Comparison of ENCODE assay signal across 26 cellular contexts in the genomic region with DNA sequence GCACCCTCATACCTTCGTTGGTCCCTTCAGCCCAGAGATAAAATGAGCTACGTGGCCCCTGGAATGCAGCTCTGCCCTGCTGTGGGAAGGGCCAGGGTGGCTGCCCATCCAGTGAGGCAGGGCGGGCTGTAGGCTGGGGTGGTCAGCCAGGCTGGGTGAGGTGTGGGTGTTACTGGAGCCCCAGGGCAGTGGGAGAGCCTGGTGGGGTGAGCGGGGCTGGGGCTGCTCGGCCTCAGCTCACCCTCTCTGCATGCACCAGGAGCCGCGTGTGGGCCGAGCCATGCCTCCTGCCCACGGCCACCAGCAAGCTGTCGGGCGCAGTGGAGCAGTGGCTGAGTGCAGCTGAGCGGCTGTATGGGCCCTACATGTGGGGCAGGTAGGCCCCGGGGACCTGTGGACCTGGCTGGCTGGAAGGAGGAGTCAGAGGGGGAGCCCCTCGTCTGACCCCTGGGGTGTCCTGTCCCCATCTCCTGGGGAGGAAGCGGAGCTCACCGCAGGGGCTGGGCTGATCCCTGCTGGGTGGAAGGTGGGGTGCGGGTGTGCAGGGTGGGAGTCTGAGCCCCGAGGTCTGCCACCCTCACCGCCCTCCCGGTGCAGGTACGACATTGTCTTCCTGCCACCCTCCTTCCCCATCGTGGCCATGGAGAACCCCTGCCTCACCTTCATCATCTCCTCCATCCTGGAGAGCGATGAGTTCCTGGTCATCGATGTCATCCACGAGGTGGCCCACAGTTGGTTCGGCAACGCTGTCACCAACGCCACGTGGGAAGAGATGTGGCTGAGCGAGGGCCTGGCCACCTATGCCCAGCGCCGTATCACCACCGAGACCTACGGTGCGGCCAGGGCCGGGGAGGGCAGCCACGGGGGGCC. TPM values are rescaled to one million over a fixed set of nuclear protein-coding genes. Genes with fewer than 3 reads are reported as not detected.
A peak's percentile ranks its signal among the peaks of the same experiment; 100 is the strongest.
DNase-seq lines count a peak whose midpoint lies in the region; ATAC-seq, FAIRE-seq and TF ChIP-seq lines count a peak whose summit lies in the region.
"Had no signal": no experiment of that assay in that cellular context is flagged by ENCODE, and none has a peak within 500 bp of the region (broad histone marks: within the 10 kb centered on the region; RNA-seq: fewer than 3 reads in every experiment).

No MANE protein-coding gene starts in this region.

- H3K79me2 ChIP-seq in SK-N-SH (ENCODE audit: insufficient read depth), result peaks cover 17% of the 10 kb centered on the region; the same call in 1 of the 2 replicates

- WGBS in SK-N-SH (ENCODE audit: low lambda C conversion rate), result 95% methylated on average over 8 of the region's 37 CpGs
- WGBS in spleen, 5 donors, result 90 to 94% (median 91%) methylated on average over 29 to 37 of the region's 37 CpGs

- POLR2A ChIA-PET in SK-N-SH (lab: Yijun Ruan, JAX), result interaction anchor here (1.4 kb wide), 1 partner anchor 13 kb away, joined by 4 read pairs; no protein-coding TSS in a partner anchor
- POLR2A ChIA-PET in HEK293T (lab: Yijun Ruan, JAX), result interaction anchor here (0.6 to 1.3 kb wide), 2 partner anchors 13 kb away, joined by 3 read pairs; a partner anchor contains a TSS

- H3K4me2 ChIP-seq in SK-N-SH, result no peak overlapping the region

- TF ChIP-seq CTCF in SK-N-SH (IDR thresholded peaks at IDR 0.05), result no peak
- no peak for TF ChIP-seq CTCF in kidney (IDR thresholded peaks at IDR 0.05; ENCODE audit: borderline replicate concordance, extremely low read depth, insufficient read depth)
- TF ChIP-seq CTCF in spleen (IDR thresholded peaks at IDR 0.05 in 8 of 11, conservative IDR thresholded peaks at IDR 0.05 in 3 of 11), result no peak

- no peaks in the 10 kb centered on the region for H3K27me3 ChIP-seq in SK-N-SH (ENCODE audit: insufficient read depth)
- no peaks in the 10 kb centered on the region for H3K27me3 ChIP-seq in spleen (replicated peaks in 1 of 7)
- H3K27me3 ChIP-seq: adrenal gland, brain microvascular endothelial cell, colonic mucosa, left lung had no signal

- no peak overlapping the region for H2AFZ ChIP-seq in SK-N-SH (ENCODE audit: low read depth)

- TF ChIP-seq EP300 in SK-N-SH (IDR thresholded peaks at IDR 0.05; ENCODE audit: borderline replicate concordance in 1 of 2, low read depth in 1 of 2, low read length in 1 of 2), result no peak

- DNase-seq in SK-N-SH (peak; percentile 22), kidney (peak; percentile 69), spleen (peak; percentile 74), HEK293T (ENCODE audit: extremely low spot score) (no peak)
- DNase-seq: activated CD4-positive, alpha-beta T cell treated with anti-CD3 and anti-CD28 coated beads for 4 hours; activated naive CD4-positive, alpha-beta T cell treated with Interleukin-2 at 50 U/mL for 16 hours; activated T-cell treated with anti-CD3 and anti-CD28 coated beads, Interleukin-2, amount 50 U/mL, for 72 hours; adrenal gland; brain microvascular endothelial cell; colonic mucosa; effector memory CD8-positive, alpha-beta T cell; foreskin melanocyte; H9; left lung; NCI-H1694 treated with DMSO at 0.1 percent for 48 hours; NCI-H2171 treated with DMSO at 0.1 percent for 48 hours; NCI-H524; stimulated activated CD4-positive, alpha-beta T cell treated with anti-CD3 and anti-CD28 coated beads, Interleukin-1b, Interleukin-23, amount 100 ng/mL, for 48 hours; T-helper 2 cell had no signal

- H3K27ac ChIP-seq in SK-N-SH (ENCODE audit: low read depth in 2 of 2, low read length in 1 of 2) (no peak overlapping the region), kidney (ENCODE audit: low read depth in 2 of 2, low read length in 2 of 2) (no peak overlapping the region), spleen (no peak overlapping the region)
- H3K27ac ChIP-seq: 22Rv1, adrenal gland, brain microvascular endothelial cell, colonic mucosa, left lung, prostate gland had no signal

- FAIRE-seq in kidney (lab: Jason Lieb, UNC), result no peak

- CTCF ChIA-PET in SK-N-SH (lab: Yijun Ruan, JAX), result interaction anchor here (1.5 kb wide), 1 partner anchor 13 kb away, joined by 3 read pairs; a partner anchor contains a TSS
- CTCF ChIA-PET in HEK293T (lab: Yijun Ruan, JAX), result interaction anchor here (0.5 kb wide), 1 partner anchor 11 kb away, joined by 3 read pairs; no protein-coding TSS in a partner anchor

- H3F3A ChIP-seq in SK-N-SH (replicated peaks; ENCODE audit: insufficient read depth), result no peaks in the 10 kb centered on the region

- H3K9ac ChIP-seq in SK-N-SH (no peak overlapping the region), kidney (ENCODE audit: low read length in 2 of 2) (no peak overlapping the region)

- no peak overlapping the region for H3K4me3 ChIP-seq in SK-N-SH (ENCODE audit: low read depth in 2 of 2, low read length in 1 of 2)
- H3K4me3 ChIP-seq in kidney (ENCODE audit: low read length in 2 of 2), result no peak overlapping the region
- no peak overlapping the region for H3K4me3 ChIP-seq in spleen
- H3K4me3 ChIP-seq: adrenal gland, colonic mucosa, left lung, prostate gland, skin epidermis had no signal

- no peak for TF ChIP-seq RAD21 in SK-N-SH (IDR thresholded peaks at IDR 0.05; ENCODE audit: low read length)

- peaks cover 0 to 45% of the 10 kb centered on the region in 2 experiments for H3K36me3 ChIP-seq in SK-N-SH (replicated peaks in 1 of 2; ENCODE audit: control insufficient read depth in 1 of 2, insufficient read depth in 2 of 2, low read length in 1 of 2)
- peaks cover 4 to 5% of the 10 kb centered on the region in 2 donors for H3K36me3 ChIP-seq in kidney (ENCODE audit: control insufficient read depth in 1 of 2, insufficient read depth in 2 of 2, low read length in 2 of 2)
- peaks cover 3 to 89% (median 63%) of the 10 kb centered on the region in 6 donors for H3K36me3 ChIP-seq in spleen

- no peaks in the 10 kb centered on the region for H3K9me2 ChIP-seq in SK-N-SH

- 0 out of 2 replicates have a peak, but pooled peaks cover 12% of the 10 kb centered on the region for H4K20me1 ChIP-seq in SK-N-SH (ENCODE audit: insufficient read depth)

- H3K4me1 ChIP-seq in SK-N-SH (ENCODE audit: control insufficient read depth in 1 of 2, insufficient read depth in 2 of 2, low read depth in 1 of 2, low read length in 1 of 2) (peaks cover 3 to 13% of the 10 kb centered on the region in 2 experiments; a peak in 1 of 4 replicates), kidney (ENCODE audit: control insufficient read depth in 1 of 2, insufficient read depth in 1 of 2, low read depth in 1 of 2, low read length in 2 of 2) (peaks cover 7 to 10% of the 10 kb centered on the region in 2 donors), spleen (peaks cover 22 to 54% (median 34%) of the 10 kb centered on the region in 6 donors)

- no peaks in the 10 kb centered on the region for H3K9me3 ChIP-seq in SK-N-SH
- H3K9me3 ChIP-seq in kidney (ENCODE audit: control insufficient read depth in 1 of 2, low read length in 2 of 2), result no peaks in the 10 kb centered on the region
- H3K9me3 ChIP-seq in spleen, result no peaks in the 10 kb centered on the region
- H3K9me3 ChIP-seq: adrenal gland, colonic mucosa, left lung, prostate gland had no signal

- ATAC-seq in SK-N-SH treated with all-trans-retinoic acid at 6 μM for 48 hours (no peak), HG03196 (IDR thresholded peaks at IDR 0.05; ENCODE audit: unreplicated experiment) (no peak)
- ATAC-seq: activated T-cell treated with anti-CD3 and anti-CD28 coated beads, Interleukin-2, amount 50 U/mL, for 72 hours; effector memory CD8-positive, alpha-beta T cell; esophagus mucosa; left lung; Panc1 had no signal

- intact Hi-C loops in kidney (cut with DNase I) (no loop called here), spleen (cut with DNase I; ENCODE audit: low total_unique reads) (no loop called here)

- no peak for TF ChIP-seq POLR2A in spleen (IDR thresholded peaks at IDR 0.05)

TF ChIP-seq in SK-N-SH treated with all-trans-retinoic acid at 6 μM for 48 hours, 23 proteins besides CTCF, POLR2A, EP300 and RAD21 (continues in another document):
- TF ChIP-seq SNAI2 (CRISPR knock-in tag; IDR thresholded peaks at IDR 0.05), result no peak

TF ChIP-seq in HEK293T, 16 proteins besides CTCF, POLR2A, EP300 and RAD21 (continues in another document):
- TF ChIP-seq TARDBP (IDR thresholded peaks at IDR 0.05), result no peak
- TF ChIP-seq HDGF (IDR thresholded peaks at IDR 0.05; ENCODE audit: borderline replicate concordance), result no peak
- no peak for TF ChIP-seq SUZ12 (IDR thresholded peaks at IDR 0.05)
- TF ChIP-seq LEF1 (IDR thresholded peaks at IDR 0.05; ENCODE audit: borderline replicate concordance), result no peak

RNA-seq across cellular contexts. Expression of a gene that starts 5.5 kb away (rescaled TPM):
- polyA plus RNA-seq in SK-N-SH (2012; rRNA removed) (13.3 and 14.3 TPM in 2 replicates), kidney (ENCODE audit: insufficient read depth, low read depth, low replicate concordance) (65.4 TPM), spleen (100 to 1,000 TPM in 2 of 3 donors, 10 to 100 TPM in 1; 79.8 to 165 (median 107) TPM)
- polyA plus RNA-seq in SK-N-SH (2012; cell fraction: cytosol; rRNA removed), result 4.9 and 9.6 TPM in 2 replicates
- 41.2 and 59.3 TPM in 2 replicates for polyA plus RNA-seq in SK-N-SH (2012; cell fraction: nucleus; rRNA removed)
- total RNA-seq in kidney (77.4 TPM), spleen (100 to 1,000 TPM in 2 of 7 donors, 10 to 100 TPM in 5; 57.2 to 116 (median 73.0) TPM)

RNA-seq across cellular contexts. Expression of a gene that starts 12.8 kb away (rescaled TPM):
- 24.0 and 28.1 TPM in 2 replicates for polyA plus RNA-seq in SK-N-SH (2012; rRNA removed)
- polyA plus RNA-seq in SK-N-SH (2012; cell fraction: cytosol; rRNA removed), result 7.5 and 13.2 TPM in 2 replicates
- 110 and 163 TPM in 2 replicates for polyA plus RNA-seq in SK-N-SH (2012; cell fraction: nucleus; rRNA removed)
- total RNA-seq in kidney, result 50.9 TPM
- 26.3 TPM for polyA plus RNA-seq in kidney (ENCODE audit: insufficient read depth, low read depth, low replicate concordance)
- 10 to 100 TPM; 43.0 to 82.6 (median 59.4) TPM for total RNA-seq in spleen
- polyA plus RNA-seq in spleen, result 10 to 100 TPM; 34.7 to 83.1 (median 66.1) TPM

RNA-seq across cellular contexts. Expression of a gene that starts 13.6 kb away (rescaled TPM):
- polyA plus RNA-seq in SK-N-SH (2012; rRNA removed) (4.1 and 6.4 TPM in 2 replicates), kidney (ENCODE audit: insufficient read depth, low read depth, low replicate concordance) (5.9 TPM), spleen (1 to 10 TPM; 6.5 to 9.0 (median 7.9) TPM)
- polyA plus RNA-seq in SK-N-SH (2012; cell fraction: cytosol; rRNA removed), result 5.2 and 5.8 TPM in 2 replicates
- polyA plus RNA-seq in SK-N-SH (2012; cell fraction: nucleus; rRNA removed), result 4.5 and 5.9 TPM in 2 replicates
- total RNA-seq in kidney (7.0 TPM), spleen (10 to 100 TPM in 1 of 7 donors, 1 to 10 TPM in 6; 5.9 to 13.6 (median 7.1) TPM)

RNA-seq across cellular contexts. Expression of a gene that starts 16.0 kb away (rescaled TPM):
- polyA plus RNA-seq in SK-N-SH (2012; rRNA removed) (12.1 and 15.9 TPM in 2 replicates), kidney (ENCODE audit: insufficient read depth, low read depth, low replicate concordance) (3.0 TPM), spleen (10 to 100 TPM in 1 of 3 donors, 1 to 10 TPM in 2; 7.6 to 11.4 (median 8.1) TPM)
- 5.0 and 7.1 TPM in 2 replicates for polyA plus RNA-seq in SK-N-SH (2012; cell fraction: cytosol; rRNA removed)
- polyA plus RNA-seq in SK-N-SH (2012; cell fraction: nucleus; rRNA removed), result 56.7 and 59.6 TPM in 2 replicates
- total RNA-seq in kidney (22.1 TPM), spleen (10 to 100 TPM; 26.5 to 45.5 (median 30.1) TPM)

RNA-seq across cellular contexts. Expression of a gene that starts 51.5 kb away (rescaled TPM):
- polyA plus RNA-seq in SK-N-SH (2012; rRNA removed), result 1.2 and 1.3 TPM in 2 replicates
- 0.31 and 0.37 TPM in 2 replicates for polyA plus RNA-seq in SK-N-SH (2012; cell fraction: cytosol; rRNA removed)
- 8.6 and 12.4 TPM in 2 replicates for polyA plus RNA-seq in SK-N-SH (2012; cell fraction: nucleus; rRNA removed)
- total RNA-seq in kidney, result 6.7 TPM
- polyA plus RNA-seq in kidney (ENCODE audit: insufficient read depth, low read depth, low replicate concordance), result 1.7 TPM
- 10 to 100 TPM; 10.3 to 25.3 (median 18.7) TPM for total RNA-seq in spleen
- 10 to 100 TPM in 2 of 3 donors, 1 to 10 TPM in 1; 7.4 to 19.1 (median 17.8) TPM for polyA plus RNA-seq in spleen
